10 cellular contexts compared by ENCODE assay signal in the genomic region with DNA sequence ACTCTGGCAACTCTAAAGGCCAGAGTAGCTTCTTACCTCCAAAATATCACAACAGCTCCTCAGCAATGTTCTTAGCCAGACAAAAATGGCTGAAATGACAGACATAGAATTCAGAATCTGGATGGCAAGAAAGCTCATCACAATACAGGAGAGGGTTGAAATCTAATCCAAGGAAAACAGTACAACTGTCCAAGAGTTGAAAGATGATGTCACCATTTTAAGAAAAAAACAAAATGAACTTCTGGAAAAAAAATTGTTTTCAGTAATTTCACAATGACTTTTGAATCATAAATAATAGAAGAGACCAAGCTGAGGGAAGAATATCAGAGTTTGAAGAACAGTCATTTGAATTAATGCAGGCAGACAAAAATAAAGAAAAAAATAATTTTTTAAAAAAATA.
"Had no signal": no experiment of that assay in that cellular context is flagged by ENCODE, and none has a peak within 500 bp of the region (broad histone marks: within the 10 kb centered on the region; RNA-seq: fewer than 3 reads in every experiment).

No MANE protein-coding gene starts in this region.

- FAIRE-seq: H54, K562 had no signal

- DNase-seq: GM23248, GOT3, H9, HCEC 1CT, HFFc6, IMR-90, KG1 had no signal

- H3K4me3 ChIP-seq: GM23248, K562 had no signal

- H3K9ac ChIP-seq: GM23248 had no signal

- H2AFZ ChIP-seq: GM23248 had no signal

- ATAC-seq: K562 had no signal

- H3K27ac ChIP-seq: GM23248, HL-60 had no signal
